2 cellular contexts compared by ENCODE assay signal in the genomic region with DNA sequence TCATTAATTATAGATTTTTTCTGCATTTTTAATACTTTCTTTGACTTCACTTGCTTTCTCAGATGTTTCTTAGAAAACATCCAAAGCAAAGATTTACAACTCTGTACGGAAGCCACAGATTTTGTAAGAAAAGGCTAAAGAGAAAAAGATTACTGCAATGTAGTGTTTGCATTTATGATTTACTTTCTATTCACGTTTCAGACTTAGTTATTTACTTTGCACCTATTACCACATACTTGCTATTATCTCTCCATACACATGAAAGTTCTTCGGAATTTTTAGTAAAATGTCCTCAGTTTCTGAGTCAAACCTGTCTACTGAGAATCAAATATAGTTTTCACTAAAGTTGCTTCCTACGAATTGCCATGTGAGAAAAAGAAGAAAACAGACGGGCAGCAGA.
TF ChIP-seq lines count a peak whose summit lies in the region.

No MANE protein-coding gene starts in this region.

TF ChIP-seq in HepG2, 621 proteins besides CTCF, POLR2A, EP300 and RAD21 (continued from another document and continues in another):
- 0 out of 2 replicates have a peak, but pooled peaks have one; percentile 15 for TF ChIP-seq PAXIP1 (CRISPR knock-in tag; conservative IDR thresholded peaks at IDR 0.05)
- no peak for TF ChIP-seq ZSCAN20 (CRISPR knock-in tag; IDR thresholded peaks at IDR 0.05; ENCODE audit: borderline replicate concordance)
- TF ChIP-seq NCOA2 (CRISPR knock-in tag; IDR thresholded peaks at IDR 0.05): peak; percentile 68; the same call in 1 of the 2 replicates
- TF ChIP-seq ARID5B (CRISPR knock-in tag; IDR thresholded peaks at IDR 0.05): peak; percentile 86
- peak; percentile 74; the same call in 1 of the 2 replicates for TF ChIP-seq FOXJ3 (CRISPR knock-in tag; IDR thresholded peaks at IDR 0.05; ENCODE audit: borderline replicate concordance)
- no peak for TF ChIP-seq ZNF121 (CRISPR knock-in tag; IDR thresholded peaks at IDR 0.05)
- TF ChIP-seq GATAD2A (CRISPR knock-in tag; IDR thresholded peaks at IDR 0.05): peak; percentile 86
- no peak for TF ChIP-seq SOX13 (IDR thresholded peaks at IDR 0.05)
- peak in 1 of 2 experiments; percentile 83; a peak in 2 of 4 replicates for TF ChIP-seq SOX13 (CRISPR knock-in tag; conservative IDR thresholded peaks at IDR 0.05 in 1 of 2, IDR thresholded peaks at IDR 0.05 in 1 of 2)
- 0 out of 2 replicates have a peak, but pooled peaks have one; percentile 32 for TF ChIP-seq ATF2 (CRISPR knock-in tag; IDR thresholded peaks at IDR 0.05)
- 0 out of 2 replicates have a peak, but pooled peaks have one; percentile 13 for TF ChIP-seq PPARG (CRISPR knock-in tag; conservative IDR thresholded peaks at IDR 0.05)
- peak; percentile 99 for TF ChIP-seq BCL6 (CRISPR knock-in tag; IDR thresholded peaks at IDR 0.05)
- peak; percentile 75 for TF ChIP-seq CEBPG (CRISPR knock-in tag; IDR thresholded peaks at IDR 0.05)
- TF ChIP-seq ISL2 (CRISPR knock-in tag; IDR thresholded peaks at IDR 0.05): peak; percentile 70; the same call in 1 of the 2 replicates
- no peak for TF ChIP-seq ZNF766 (CRISPR knock-in tag; IDR thresholded peaks at IDR 0.05; ENCODE audit: borderline replicate concordance)
- TF ChIP-seq TAF1 (CRISPR knock-in tag; IDR thresholded peaks at IDR 0.05): no peak
- no peak for TF ChIP-seq TSC22D2 (CRISPR knock-in tag; IDR thresholded peaks at IDR 0.05; ENCODE audit: borderline replicate concordance)
- no peak for TF ChIP-seq ZSCAN5A (CRISPR knock-in tag; IDR thresholded peaks at IDR 0.05; ENCODE audit: borderline replicate concordance)

TF ChIP-seq in GM23338, 12 proteins besides CTCF, POLR2A, EP300 and RAD21 (continued from another document):
- TF ChIP-seq REST (IDR thresholded peaks at IDR 0.05; ENCODE audit: unreplicated experiment) (no peak), EZH2phosphoT487 (IDR thresholded peaks at IDR 0.05; ENCODE audit: unreplicated experiment) (no peak)
TF ChIP-seq in GM23338: peak in this region for 0.
